20 cellular contexts compared by ENCODE assay signal in the genomic region with DNA sequence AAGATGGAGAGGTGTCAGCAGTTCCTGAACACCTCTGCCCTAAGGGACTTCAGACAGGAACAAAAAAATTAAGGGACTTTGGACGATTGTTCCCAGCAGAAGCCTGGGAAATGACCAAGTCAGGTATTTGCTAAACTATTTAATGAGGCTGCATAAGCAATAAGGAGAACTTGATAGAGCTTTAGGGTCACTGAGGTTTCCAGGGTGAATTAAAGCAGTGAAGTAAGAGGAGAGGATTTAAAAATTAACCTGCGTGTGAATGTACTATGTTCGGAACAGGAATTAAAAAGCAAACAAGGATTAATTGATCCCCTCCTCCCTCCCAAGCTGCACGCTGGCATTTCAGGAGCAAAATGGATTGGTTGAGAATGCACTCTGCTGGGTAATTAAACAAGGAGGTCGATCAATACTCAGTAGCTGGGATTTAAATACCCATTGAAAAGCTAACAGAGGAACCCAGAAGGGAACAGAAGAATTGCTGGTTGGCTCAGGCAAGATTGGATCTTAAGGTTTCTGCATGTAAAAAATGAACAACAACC.
DNase-seq lines count a peak whose midpoint lies in the region; ATAC-seq, FAIRE-seq and TF ChIP-seq lines count a peak whose summit lies in the region.
"Had no signal": no experiment of that assay in that cellular context is flagged by ENCODE, and none has a peak within 500 bp of the region (broad histone marks: within the 10 kb centered on the region; RNA-seq: fewer than 3 reads in every experiment).

No MANE protein-coding gene starts in this region.

- DNase-seq in Caco-2: no peak
- peak; percentile 75 for DNase-seq in NCI-H82 (lab: John Stamatoyannopoulos, UW)
- DNase-seq in kidney: no peak
- DNase-seq in renal cortical epithelial cell (ENCODE audit: low read depth): peak; percentile 97
- no peak for DNase-seq in prostate gland (ENCODE audit: low spot score)
- no peak for DNase-seq in HUDEP-2 (lab: John Stamatoyannopoulos, UW; ENCODE audit: unreplicated experiment in 76 of 76)
- DNase-seq: activated CD4-positive, alpha-beta memory T cell treated with anti-CD3 and anti-CD28 coated beads, Interleukin-2, amount 10 ng/mL, durations not matched to agents 7 days and 5 days; activated naive CD4-positive, alpha-beta T cell; activated T-cell treated with anti-CD3 and anti-CD28 coated beads for 4 hours; DMS 273 treated with DMSO at 0.1 percent for 48 hours; erythroblast; foreskin melanocyte; MG63; NCI-H1930; NCI-H446 treated with DMSO at 0.1 percent for 48 hours had no signal

- peaks cover 7% of the 10 kb centered on the region for H3K4me1 Mint-ChIP-seq in Caco-2 (ENCODE audit: low read depth, unreplicated experiment)
- H3K4me1 Mint-ChIP-seq: activated CD4-positive, alpha-beta memory T cell treated with anti-CD3 and anti-CD28 coated beads, Interleukin-2, amount 10 ng/mL, durations not matched to agents 7 days and 5 days; IgD-negative memory B cell had no signal

- BruUV-seq in Caco-2 (replicated peaks; lab: Mats Ljungman, UMichigan): no TSS peak

- WGBS in prostate gland: 49% methylated on average over 5 of the region's 5 CpGs

- H3K4me3 ChIP-seq in Caco-2 (ENCODE audit: low read depth, low read length): no peak overlapping the region
- peak overlapping the region; percentile 7 to 9 for H3K4me3 ChIP-seq in kidney (ENCODE audit: low read length in 2 of 2)
- H3K4me3 ChIP-seq in prostate gland: no peak overlapping the region
- H3K4me3 ChIP-seq: MG63 had no signal

- POLR2A ChIA-PET in Caco-2 (lab: Charles Lee): no interaction called here

- no peaks in the 10 kb centered on the region for H3K36me3 ChIP-seq in Caco-2 (ENCODE audit: control insufficient read depth, insufficient read depth, low read length)
- no peaks in the 10 kb centered on the region for H3K36me3 ChIP-seq in kidney (ENCODE audit: control insufficient read depth in 1 of 2, insufficient read depth in 2 of 2, low read length in 2 of 2)
- H3K36me3 ChIP-seq in prostate gland: no peaks in the 10 kb centered on the region
- H3K36me3 ChIP-seq: MG63 had no signal

- no peaks in the 10 kb centered on the region for H3K27me3 Mint-ChIP-seq in Caco-2 (ENCODE audit: insufficient read depth, unreplicated experiment)
- H3K27me3 Mint-ChIP-seq: activated CD4-positive, alpha-beta memory T cell treated with anti-CD3 and anti-CD28 coated beads, Interleukin-2, amount 10 ng/mL, durations not matched to agents 7 days and 5 days; IgD-negative memory B cell had no signal

- H3K4me1 ChIP-seq in Caco-2 (no peaks in the 10 kb centered on the region), kidney (ENCODE audit: control insufficient read depth in 1 of 2, insufficient read depth in 1 of 2, low read depth in 1 of 2, low read length in 2 of 2) (peaks cover 27 to 68% of the 10 kb centered on the region in 2 donors), prostate gland (replicated peaks) (no peaks in the 10 kb centered on the region)

- H3K36me3 Mint-ChIP-seq in Caco-2 (ENCODE audit: insufficient read depth, unreplicated experiment): peaks cover 6% of the 10 kb centered on the region
- H3K36me3 Mint-ChIP-seq: IgD-negative memory B cell had no signal

- H3K9ac ChIP-seq in kidney (ENCODE audit: low read length in 2 of 2): peak overlapping the region in 1 of 2 donors; percentile 5

- peak overlapping the region; percentile 85 to 91 for H3K27ac ChIP-seq in kidney (ENCODE audit: low read depth in 2 of 2, low read length in 2 of 2)
- H3K27ac ChIP-seq in prostate gland: peak overlapping the region in 1 of 2 donors; percentile 44
- H3K27ac ChIP-seq: C4-2B had no signal

- no peak for TF ChIP-seq POLR2A in prostate gland (IDR thresholded peaks at IDR 0.05)

- CTCF ChIA-PET in Caco-2 (lab: Charles Lee): no interaction called here

- TF ChIP-seq CTCF in Caco-2 (IDR thresholded peaks at IDR 0.05; ENCODE audit: insufficient read depth in 1 of 2, low read depth in 1 of 2, low read length in 1 of 2, severe bottlenecking in 1 of 2, unreplicated experiment in 1 of 2): no peak
- no peak for TF ChIP-seq CTCF in kidney (IDR thresholded peaks at IDR 0.05; ENCODE audit: borderline replicate concordance, extremely low read depth, insufficient read depth)
- TF ChIP-seq CTCF in prostate gland (IDR thresholded peaks at IDR 0.05): no peak

- peak; percentile 93 for FAIRE-seq in kidney (lab: Jason Lieb, UNC)
- FAIRE-seq: G401.6 had no signal

- no peaks in the 10 kb centered on the region for H3K27me3 ChIP-seq in Caco-2 (replicated peaks; ENCODE audit: control insufficient read depth, insufficient read depth, low read length)
- no peaks in the 10 kb centered on the region for H3K27me3 ChIP-seq in prostate gland (replicated peaks; ENCODE audit: insufficient read depth)
- H3K27me3 ChIP-seq: MG63 had no signal

- H3K9me3 ChIP-seq in Caco-2 (no peaks in the 10 kb centered on the region), kidney (ENCODE audit: control insufficient read depth in 1 of 2, low read length in 2 of 2) (no peaks in the 10 kb centered on the region), prostate gland (no peaks in the 10 kb centered on the region)
- H3K9me3 ChIP-seq: MG63 had no signal

- no peak for ATAC-seq in GM18909 (IDR thresholded peaks at IDR 0.05; ENCODE audit: poor library complexity, unreplicated experiment)
- no peak for ATAC-seq in GM18868 (IDR thresholded peaks at IDR 0.05; ENCODE audit: unreplicated experiment)

- H3K4me3 Mint-ChIP-seq in Caco-2 (ENCODE audit: unreplicated experiment): peak overlapping the region; percentile 37
- H3K4me3 Mint-ChIP-seq: activated CD4-positive, alpha-beta memory T cell treated with anti-CD3 and anti-CD28 coated beads, Interleukin-2, amount 10 ng/mL, durations not matched to agents 7 days and 5 days; IgD-negative memory B cell had no signal

- intact Hi-C loops in Caco-2 (cut with micrococcal nuclease; ENCODE audit: unreplicated experiment) (no loop called here), kidney (cut with DNase I) (no loop called here), prostate gland (cut with DNase I) (no loop called here)

- no peaks in the 10 kb centered on the region for H3K9me3 Mint-ChIP-seq in Caco-2 (ENCODE audit: unreplicated experiment)
- H3K9me3 Mint-ChIP-seq: activated CD4-positive, alpha-beta memory T cell treated with anti-CD3 and anti-CD28 coated beads, Interleukin-2, amount 10 ng/mL, durations not matched to agents 7 days and 5 days had no signal

- H3K27ac Mint-ChIP-seq in Caco-2 (ENCODE audit: unreplicated experiment): peak overlapping the region; percentile 67
- H3K27ac Mint-ChIP-seq: activated CD4-positive, alpha-beta memory T cell treated with anti-CD3 and anti-CD28 coated beads, Interleukin-2, amount 10 ng/mL, durations not matched to agents 7 days and 5 days had no signal

Comparison
In these comparisons a context has a peak if more than half of its experiments do, and no peak if none do; other contexts are left out.
1. DNase-seq: peak in NCI-H82 (single experiment) and renal cortical epithelial cell (single experiment); none in Caco-2 (0 of 2), kidney (single experiment), prostate gland (single experiment) and HUDEP-2 (0 of 76).
2. H3K4me3 ChIP-seq: peak in kidney (2 of 2); none in Caco-2 (single experiment) and prostate gland (0 of 2).